Comparison of ENCODE assay signal across 9 cellular contexts in genomic region chr15:25693321-25694237, GRCh38.
A peak's percentile ranks its signal among the peaks of the same experiment; 100 is the strongest.
DNase-seq lines count a peak whose midpoint lies in the region; ATAC-seq, FAIRE-seq and TF ChIP-seq lines count a peak whose summit lies in the region.
"Had no signal": no experiment of that assay in that cellular context is flagged by ENCODE, and none has a peak within 500 bp of the region (broad histone marks: within the 10 kb centered on the region; RNA-seq: fewer than 3 reads in every experiment).

No MANE protein-coding gene starts in this region.

- ATAC-seq in HepG2 (peak; percentile 90), GM21381 (IDR thresholded peaks at IDR 0.05; ENCODE audit: unreplicated experiment) (no peak)

- H3K27me3 ChIP-seq in HepG2 (ENCODE audit: control insufficient read depth in 1 of 2, insufficient read depth in 2 of 2, low read length in 2 of 2) (no peaks in the 10 kb centered on the region), transverse colon (no peaks in the 10 kb centered on the region)

- no peak for FAIRE-seq in HepG2 (lab: Jason Lieb, UNC)

- CTCF ChIA-PET in HepG2 (lab: Yijun Ruan, JAX; ENCODE audit: low intra/inter-chr PET ratio, low total read pairs): no interaction called here

- in situ Hi-C loops in astrocyte of the cerebellum (cut with HindIII; ENCODE audit: low sequenced_read_pairs) (no loop called here), HepG2 (cut with HindIII; ENCODE audit: extremely low pct_ligation_motif_present, low pct_unique_long_range_greater_than_20kb) (no loop called here), transverse colon (cut with MboI; ENCODE audit: low pct_ligation_motif_present in 1 of 4, low pct_unique_long_range_greater_than_20kb in 1 of 4, low sequenced_read_pairs in 3 of 4) (no loop called here)

- H3K4me2 ChIP-seq in HepG2 (ENCODE audit: low read depth, low read length): no peak overlapping the region
- H3K4me2 ChIP-seq: KMS-11 had no signal

- TF ChIP-seq POLR2A in HepG2 (IDR thresholded peaks at IDR 0.05; ENCODE audit: insufficient read depth in 1 of 2, low read depth in 2 of 2, low read length in 2 of 2) (no peak), transverse colon (IDR thresholded peaks at IDR 0.05) (no peak)

- BruUV-seq in HepG2 (replicated peaks; lab: Mats Ljungman, UMichigan): no TSS peak

- no peak overlapping the region for H2AFZ ChIP-seq in HepG2 (ENCODE audit: low read length)

- TF ChIP-seq RAD21 in HepG2 (CRISPR knock-in tag; IDR thresholded peaks at IDR 0.05): no peak

- H3K36me3 ChIP-seq in HepG2 (replicated peaks in 1 of 2; ENCODE audit: control insufficient read depth in 1 of 2, insufficient read depth in 2 of 2, low read length in 2 of 2) (no peaks in the 10 kb centered on the region), transverse colon (no peaks in the 10 kb centered on the region)

- POLR2A ChIA-PET in HepG2 (lab: Yijun Ruan, JAX): no interaction called here

- TF ChIP-seq CTCF in astrocyte of the cerebellum (IDR thresholded peaks at IDR 0.05; ENCODE audit: low read depth, low read length, missing control alignments): peak; percentile 81
- peak; percentile 71 for TF ChIP-seq CTCF in HepG2 (CRISPR knock-in tag; IDR thresholded peaks at IDR 0.05)
- peak; percentile 27 to 50 (median 41) for TF ChIP-seq CTCF in transverse colon (IDR thresholded peaks at IDR 0.05)

- peak; percentile 69 for DNase-seq in GM03348 (ENCODE audit: low spot score)
- peak; percentile 30 for DNase-seq in NCI-H82 treated with DMSO at 0.1 percent for 48 hours (lab: John Stamatoyannopoulos, UW; ENCODE audit: unreplicated experiment)
- DNase-seq in astrocyte of the cerebellum (ENCODE audit: low read depth): no peak
- peak; percentile 7 for DNase-seq in HepG2 (ENCODE audit: low spot score)
- DNase-seq in transverse colon: no peak
- no peak for DNase-seq in pons (ENCODE audit: low spot score)
- DNase-seq in NCI-H510A treated with DMSO at 0.1 percent for 48 hours (lab: John Stamatoyannopoulos, UW): no peak

- no peak for TF ChIP-seq EP300 in HepG2 (IDR thresholded peaks at IDR 0.05; ENCODE audit: low read depth in 2 of 2, low read length in 2 of 2)
- TF ChIP-seq EP300 in HepG2 (CRISPR knock-in tag; IDR thresholded peaks at IDR 0.05; ENCODE audit: borderline replicate concordance): no peak
- TF ChIP-seq EP300 in transverse colon (IDR thresholded peaks at IDR 0.05; ENCODE audit: low read depth): no peak

- H3K9me3 ChIP-seq in HepG2 (ENCODE audit: low read length): no peaks in the 10 kb centered on the region
- no peaks in the 10 kb centered on the region for H3K9me3 ChIP-seq in transverse colon

- intact Hi-C loops in HepG2 (cut with micrococcal nuclease; ENCODE audit: unreplicated experiment): loop anchor here (10.0 kb wide), 1 partner anchor 1171 kb away; the partner anchor contains the start of gene GABRA5
- intact Hi-C loops in transverse colon (cut with DNase I; ENCODE audit: low total_unique reads): loop anchor here (10.0 kb wide), 1 partner anchor 241 kb away; no protein-coding TSS in a partner anchor

- H3K4me3 ChIP-seq in astrocyte of the cerebellum (ENCODE audit: low read depth, low read length) (no peak overlapping the region), HepG2 (replicated peaks in 1 of 3; ENCODE audit: insufficient read depth in 1 of 3, low read depth in 2 of 3, low read length in 3 of 3) (no peak overlapping the region), transverse colon (no peak overlapping the region)

- no peaks in the 10 kb centered on the region for H3K79me2 ChIP-seq in HepG2 (ENCODE audit: insufficient read depth, low read length)

- H3K4me1 ChIP-seq in HepG2 (ENCODE audit: insufficient read depth, low read length) (no peaks in the 10 kb centered on the region), transverse colon (no peaks in the 10 kb centered on the region)

- H3K9ac ChIP-seq in HepG2 (ENCODE audit: insufficient read depth, low read depth, low read length): no peak overlapping the region
- H3K9ac ChIP-seq: KMS-11 had no signal

- H4K20me1 ChIP-seq in HepG2 (ENCODE audit: insufficient read depth, low read length): no peaks in the 10 kb centered on the region

- H3K27ac ChIP-seq in HepG2 (ENCODE audit: extremely low read length, insufficient read depth, low read length) (no peak overlapping the region), transverse colon (no peak overlapping the region)
- H3K27ac ChIP-seq: KMS-11 had no signal

- 59% methylated on average over 13 of the region's 19 CpGs for WGBS in HepG2 (ENCODE audit: low lambda C conversion rate)
- 76 to 100% methylated on average over 1 to 19 of the region's 19 CpGs for WGBS in transverse colon (ENCODE audit: low coverage in 1 of 2), 2 donors

TF ChIP-seq in HepG2, 621 proteins besides CTCF, POLR2A, EP300 and RAD21:
- TF ChIP-seq ZNF7 (CRISPR knock-in tag; IDR thresholded peaks at IDR 0.05) (peak; percentile 46; the same call in 1 of the 2 replicates), STAG1 (CRISPR knock-in tag; IDR thresholded peaks at IDR 0.05) (peak; percentile 61), SMC3 (IDR thresholded peaks at IDR 0.05; ENCODE audit: low read length) (peak; percentile 59; the same call in 1 of the 2 replicates), DMTF1 (CRISPR knock-in tag; IDR thresholded peaks at IDR 0.05) (no peak), MIER3 (CRISPR knock-in tag; IDR thresholded peaks at IDR 0.05; ENCODE audit: borderline replicate concordance) (no peak)

Comparison
In these comparisons a context has a peak if more than half of its experiments do, and no peak if none do; other contexts are left out.
1. DNase-seq: peak in GM03348 (single experiment), NCI-H82 treated with DMSO at 0.1 percent for 48 hours (single experiment) and HepG2 (single experiment); none in astrocyte of the cerebellum (single experiment), transverse colon (single experiment), pons (single experiment) and NCI-H510A treated with DMSO at 0.1 percent for 48 hours (single experiment).
2. Peak in every context shown above with its lines, with median percentiles within 50 percentile points of each other: CTCF ChIP-seq.